In the genomic region with DNA sequence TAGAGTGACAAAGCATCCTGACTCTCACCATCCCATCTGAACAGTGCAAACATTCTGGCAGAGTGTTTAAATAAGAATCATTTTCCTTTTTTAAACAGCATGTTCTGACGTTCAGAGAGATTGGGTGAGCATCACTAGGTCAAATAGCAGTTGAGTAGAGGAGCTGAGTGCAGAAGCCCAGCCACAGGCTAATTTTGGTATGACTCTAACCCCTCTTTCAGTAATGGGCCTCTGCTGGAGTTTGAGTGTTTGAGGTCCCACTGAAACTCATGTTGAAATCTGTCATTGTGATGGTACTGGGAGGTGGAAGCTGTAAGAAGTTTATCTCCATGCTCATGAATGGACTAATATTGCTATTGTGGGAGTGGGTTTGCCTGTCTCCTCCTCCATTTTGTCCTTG, we compare ENCODE assay signal across 37 cellular contexts.
"Had no signal": no experiment of that assay in that cellular context is flagged by ENCODE, and none has a peak within 500 bp of the region (broad histone marks: within the 10 kb centered on the region; RNA-seq: fewer than 3 reads in every experiment).

No MANE protein-coding gene starts in this region.

- H3K9me3 ChIP-seq: MG63, SJSA1, SK-N-SH had no signal

- H3K27ac Mint-ChIP-seq: activated CD4-positive, alpha-beta memory T cell treated with anti-CD3 and anti-CD28 coated beads, Interleukin-2, amount 10 ng/mL, durations not matched to agents 7 days and 5 days; activated CD4-positive, alpha-beta T cell treated with anti-CD3 and anti-CD28 coated beads for 36 hours; activated CD8-positive, alpha-beta memory T cell treated with anti-CD3 and anti-CD28 coated beads, Interleukin-2, amount 10 ng/mL, durations not matched to agents 7 days and 5 days; activated naive CD4-positive, alpha-beta T cell treated with anti-CD3 and anti-CD28 coated beads, Interleukin-2, amount 10 ng/mL, durations not matched to agents 7 days and 5 days; activated naive CD8-positive, alpha-beta T cell; activated naive CD8-positive, alpha-beta T cell treated with anti-CD3 and anti-CD28 coated beads, Interleukin-2, amount 50 U/mL, for 24 hours; brain; T-helper 1 cell treated with Interleukin-12 subunit alpha and Interleukin-12 subunit beta and Interleukin-4 antibody, amounts not matched to agents 30 μg/mL and 1 μg/mL, for 36 hours; T-helper 2 cell treated with Interferon-gamma antibody and Interleukin-4, amounts not matched to agents 5 μg/mL and 100 μg/mL, for 36 hours had no signal

- H3K4me3 Mint-ChIP-seq: activated CD4-positive, alpha-beta memory T cell treated with anti-CD3 and anti-CD28 coated beads, Interleukin-2, amount 10 ng/mL, durations not matched to agents 7 days and 5 days; activated CD4-positive, alpha-beta T cell treated with anti-CD3 and anti-CD28 coated beads for 36 hours; activated CD8-positive, alpha-beta memory T cell treated with anti-CD3 and anti-CD28 coated beads, Interleukin-2, amount 10 ng/mL, durations not matched to agents 7 days and 5 days; activated naive CD4-positive, alpha-beta T cell treated with anti-CD3 and anti-CD28 coated beads, Interleukin-2, amount 10 ng/mL, durations not matched to agents 7 days and 5 days; activated naive CD8-positive, alpha-beta T cell; activated naive CD8-positive, alpha-beta T cell treated with anti-CD3 and anti-CD28 coated beads, Interleukin-2, amount 50 U/mL, for 24 hours; brain; T-helper 1 cell treated with Interleukin-12 subunit alpha and Interleukin-12 subunit beta and Interleukin-4 antibody, amounts not matched to agents 30 μg/mL and 1 μg/mL, for 36 hours; T-helper 2 cell treated with Interferon-gamma antibody and Interleukin-4, amounts not matched to agents 5 μg/mL and 100 μg/mL, for 36 hours had no signal

- H3K4me1 Mint-ChIP-seq: activated CD4-positive, alpha-beta memory T cell treated with anti-CD3 and anti-CD28 coated beads, Interleukin-2, amount 10 ng/mL, durations not matched to agents 7 days and 5 days; activated CD4-positive, alpha-beta T cell treated with anti-CD3 and anti-CD28 coated beads for 36 hours; activated CD8-positive, alpha-beta memory T cell treated with anti-CD3 and anti-CD28 coated beads, Interleukin-2, amount 10 ng/mL, durations not matched to agents 7 days and 5 days; activated naive CD4-positive, alpha-beta T cell treated with anti-CD3 and anti-CD28 coated beads, Interleukin-2, amount 10 ng/mL, durations not matched to agents 7 days and 5 days; activated naive CD8-positive, alpha-beta T cell treated with anti-CD3 and anti-CD28 coated beads, Interleukin-2, amount 50 U/mL, for 24 hours had no signal

- ATAC-seq: activated CD4-positive, alpha-beta T cell treated with anti-CD3 and anti-CD28 coated beads for 36 hours; activated CD4-positive, CD25-positive, alpha-beta regulatory T cell treated with anti-CD3 and anti-CD28 coated beads, Interleukin-2, amount 50 U/mL, for 24 hours; activated CD8-positive, alpha-beta memory T cell treated with anti-CD3 and anti-CD28 coated beads, Interleukin-2, amount 10 ng/mL, durations not matched to agents 7 days and 5 days; activated naive CD8-positive, alpha-beta T cell treated with anti-CD3 and anti-CD28 coated beads, Interleukin-2, amount 50 U/mL, for 24 hours; PC-3 had no signal

- H3K4me1 ChIP-seq: Peyer's patch, SJSA1 had no signal

- H3K36me3 ChIP-seq: MG63, Peyer's patch, SJSA1 had no signal

- FAIRE-seq: bronchial epithelial cell, colon, TTC549 had no signal

- H3K36me3 Mint-ChIP-seq: activated CD8-positive, alpha-beta memory T cell treated with anti-CD3 and anti-CD28 coated beads, Interleukin-2, amount 10 ng/mL, durations not matched to agents 7 days and 5 days; activated naive CD4-positive, alpha-beta T cell treated with anti-CD3 and anti-CD28 coated beads, Interleukin-2, amount 10 ng/mL, durations not matched to agents 7 days and 5 days; activated naive CD8-positive, alpha-beta T cell; brain had no signal

- H3K27me3 Mint-ChIP-seq: activated CD4-positive, alpha-beta memory T cell treated with anti-CD3 and anti-CD28 coated beads, Interleukin-2, amount 10 ng/mL, durations not matched to agents 7 days and 5 days; activated CD8-positive, alpha-beta memory T cell treated with anti-CD3 and anti-CD28 coated beads, Interleukin-2, amount 10 ng/mL, durations not matched to agents 7 days and 5 days had no signal

- H3K4me3 ChIP-seq: MG63, Peyer's patch, SJSA1 had no signal

- DNase-seq: activated CD4-positive, alpha-beta memory T cell treated with anti-CD3 and anti-CD28 coated beads, Interleukin-2, amount 10 ng/mL, durations not matched to agents 7 days and 5 days; activated CD4-positive, alpha-beta T cell treated with anti-CD3 and anti-CD28 coated beads for 36 hours; activated CD4-positive, alpha-beta T cell treated with anti-CD3 and anti-CD28 coated beads, Interleukin-2, amount 50 U/mL, for 1 hour; activated CD8-positive, alpha-beta memory T cell treated with anti-CD3 and anti-CD28 coated beads for 24 hours; activated CD8-positive, alpha-beta memory T cell treated with anti-CD3 and anti-CD28 coated beads, Interleukin-2, amount 10 ng/mL, durations not matched to agents 7 days and 5 days; activated CD8-positive, alpha-beta memory T cell treated with anti-CD3 and anti-CD28 coated beads, Interleukin-2, amount 50 U/mL, for 48 hours; activated effector memory CD4-positive, alpha-beta T cell treated with Interleukin-2 at 50 U/mL for 16 hours; activated naive CD4-positive, alpha-beta T cell treated with anti-CD3 and anti-CD28 coated beads, Interleukin-2, amount 10 ng/mL, durations not matched to agents 7 days and 5 days; activated naive CD8-positive, alpha-beta T cell treated with anti-CD3 and anti-CD28 coated beads, Interleukin-2, amount 50 U/mL, for 24 hours; activated T-cell treated with anti-CD3 and anti-CD28 coated beads, Interleukin-2, amount 50 U/mL, for 48 hours; anterior cingulate cortex; caudate nucleus; Kasumi-1; MG63; NCI-H1092; NCI-H1436 treated with DMSO at 0.1 percent for 48 hours; NCI-H187; NCI-H2029 treated with DMSO at 0.1 percent for 48 hours; NCI-H2107; NCI-H2171; NCI-H446 treated with DMSO at 0.1 percent for 48 hours; NCI-H524 treated with DMSO at 0.1 percent for 48 hours; NK-92 treated with Interleukin-12 subunit alpha and Interleukin-12 subunit beta, amount 100 ng/mL, for 24 hours; PC-3; Peyer's patch; RPMI8226; SHP77 treated with DMSO at 0.1 percent for 48 hours; SK-N-SH had no signal

- H3K9me3 Mint-ChIP-seq: activated CD4-positive, alpha-beta memory T cell treated with anti-CD3 and anti-CD28 coated beads, Interleukin-2, amount 10 ng/mL, durations not matched to agents 7 days and 5 days; activated naive CD4-positive, alpha-beta T cell treated with anti-CD3 and anti-CD28 coated beads, Interleukin-2, amount 10 ng/mL, durations not matched to agents 7 days and 5 days; activated naive CD8-positive, alpha-beta T cell treated with anti-CD3 and anti-CD28 coated beads, Interleukin-2, amount 50 U/mL, for 24 hours; T-helper 1 cell treated with Interleukin-12 subunit alpha and Interleukin-12 subunit beta and Interleukin-4 antibody, amounts not matched to agents 30 μg/mL and 1 μg/mL, for 36 hours; T-helper 2 cell treated with Interferon-gamma antibody and Interleukin-4, amounts not matched to agents 5 μg/mL and 100 μg/mL, for 36 hours had no signal

- H3K9ac ChIP-seq: SK-N-SH had no signal

- H3K27ac ChIP-seq: Peyer's patch, SJSA1 had no signal
